In genomic region chr12:124608451-124608870, GRCh38 we compare ENCODE assay signal across 8 cellular contexts. TPM values are rescaled to one million over a fixed set of nuclear protein-coding genes. Genes with fewer than 3 reads are reported as not detected.
DNase-seq lines count a peak whose midpoint lies in the region; ATAC-seq and TF ChIP-seq lines count a peak whose summit lies in the region.

No MANE protein-coding gene starts in this region.

- H3K4me3 ChIP-seq in GM23248 (no peak overlapping the region), endodermal cell (ENCODE audit: low read length) (no peak overlapping the region)

- H3K27ac ChIP-seq in CD4-positive, alpha-beta T cell (ENCODE audit: low read depth, low read length): no peak overlapping the region
- no peak overlapping the region for H3K27ac ChIP-seq in GM23248
- no peak overlapping the region for H3K27ac ChIP-seq in endodermal cell (ENCODE audit: low read depth, low read length)

- 81 to 83% methylated on average over 10 of the region's 10 CpGs for WGBS in GM23248 (ENCODE audit: low coverage in 1 of 2, low lambda C conversion rate in 2 of 2, missing lambda C conversion rate in 2 of 2), 2 experiments
- 89 to 93% methylated on average over 8 to 10 of the region's 10 CpGs for WGBS in endodermal cell (ENCODE audit: insufficient coverage in 1 of 2, insufficient read length in 1 of 2), 2 experiments

- peaks cover 46% of the 10 kb centered on the region for H3K4me1 Mint-ChIP-seq in CD4-positive, alpha-beta T cell (ENCODE audit: low read depth)
- H3K4me1 Mint-ChIP-seq in glutamatergic neuron (ENCODE audit: low read depth, unreplicated experiment) (peaks cover 36% of the 10 kb centered on the region), endodermal cell (peaks cover 20% of the 10 kb centered on the region)

- no peaks in the 10 kb centered on the region for H4K20me1 ChIP-seq in GM23248 (ENCODE audit: insufficient read depth)

- no peak for TF ChIP-seq CTCF in CD4-positive, alpha-beta T cell (IDR thresholded peaks at IDR 0.05)
- no peak for TF ChIP-seq CTCF in glutamatergic neuron (IDR thresholded peaks at IDR 0.05; ENCODE audit: partially characterized antibody, unreplicated experiment)
- no peak for TF ChIP-seq CTCF in endodermal cell (conservative IDR thresholded peaks at IDR 0.05)

- H3K4me1 ChIP-seq in GM23248 (ENCODE audit: insufficient read depth) (no peaks in the 10 kb centered on the region), endodermal cell (ENCODE audit: control insufficient read depth, insufficient read depth, low read length) (peaks cover 11% of the 10 kb centered on the region)

- H3K27me3 Mint-ChIP-seq in CD4-positive, alpha-beta T cell: no peaks in the 10 kb centered on the region
- H3K27me3 Mint-ChIP-seq in glutamatergic neuron (ENCODE audit: unreplicated experiment): peaks cover 13% of the 10 kb centered on the region
- peaks cover 2% of the 10 kb centered on the region for H3K27me3 Mint-ChIP-seq in endodermal cell (ENCODE audit: insufficient read depth)

- H3F3A ChIP-seq in GM23248 (ENCODE audit: insufficient read depth): no peaks in the 10 kb centered on the region

- no peaks in the 10 kb centered on the region for H3K9me2 ChIP-seq in GM23248 (ENCODE audit: insufficient read depth)

- no peaks in the 10 kb centered on the region for H3K36me3 Mint-ChIP-seq in CD4-positive, alpha-beta T cell (ENCODE audit: low read depth)
- H3K36me3 Mint-ChIP-seq in glutamatergic neuron (ENCODE audit: unreplicated experiment) (no peaks in the 10 kb centered on the region), endodermal cell (ENCODE audit: low read depth) (peaks cover 2% of the 10 kb centered on the region)

- H3K79me2 ChIP-seq in GM23248 (ENCODE audit: insufficient read depth): no peaks in the 10 kb centered on the region

- intact Hi-C loops in CD4-positive, alpha-beta T cell (cut with DNase I, micrococcal nuclease): loop anchor here in 1 of 2 experiments (2.0 kb wide), 1 partner anchor 42 kb away; the partner anchor contains the start of gene NCOR2

- in situ Hi-C loops in GM23248 (cut with MboI): no loop called here

- CTCF ChIA-PET in CD4-positive, alpha-beta T cell (lab: Charles Lee): no interaction called here

- peak overlapping the region; percentile 76 for H3K4me3 Mint-ChIP-seq in CD4-positive, alpha-beta T cell
- H3K4me3 Mint-ChIP-seq in glutamatergic neuron (ENCODE audit: unreplicated experiment): no peak overlapping the region
- H3K4me3 Mint-ChIP-seq in endodermal cell: no peak overlapping the region

- no peak for ATAC-seq in CD4-positive, alpha-beta T cell (ENCODE audit: poor library complexity)
- ATAC-seq in GM21529 (IDR thresholded peaks at IDR 0.05; ENCODE audit: unreplicated experiment): peak; percentile 40

- H3K36me3 ChIP-seq in GM23248 (ENCODE audit: low read depth) (no peaks in the 10 kb centered on the region), endodermal cell (ENCODE audit: control insufficient read depth, insufficient read depth, low read length) (no peaks in the 10 kb centered on the region)

- no peak overlapping the region for H3K4me2 ChIP-seq in GM23248 (ENCODE audit: unreplicated experiment)

- H3K27me3 ChIP-seq in CD4-positive, alpha-beta T cell (ENCODE audit: control insufficient read depth, insufficient read depth, low read length): no peaks in the 10 kb centered on the region
- H3K27me3 ChIP-seq in GM23248 (replicated peaks; ENCODE audit: insufficient read depth) (no peaks in the 10 kb centered on the region), endodermal cell (ENCODE audit: control insufficient read depth, insufficient read depth, low read length, poor library complexity, severe bottlenecking) (no peaks in the 10 kb centered on the region)

- no peak overlapping the region for H2AFZ ChIP-seq in GM23248

- DNase-seq in CD4-positive, alpha-beta T cell: no peak
- peak; percentile 34 to 65 for DNase-seq in NOMO-1 (lab: John Stamatoyannopoulos, UW; ENCODE audit: unreplicated experiment in 2 of 2)
- peak; percentile 37 for DNase-seq in glutamatergic neuron
- DNase-seq in hypothalamus (lab: John Stamatoyannopoulos, UW): no peak
- DNase-seq in erythroblast (lab: John Stamatoyannopoulos, UW): no peak
- no peak for DNase-seq in GM23248
- DNase-seq in endodermal cell: no peak

- no peak for TF ChIP-seq POLR2A in erythroblast (IDR thresholded peaks at IDR 0.05; ENCODE audit: low read length)

- no peak overlapping the region for H3K9ac ChIP-seq in GM23248
- H3K9ac ChIP-seq in endodermal cell (ENCODE audit: extremely low read depth, low read length, poor library complexity, severe bottlenecking): no peak overlapping the region

- peak overlapping the region; percentile 60 for H3K27ac Mint-ChIP-seq in CD4-positive, alpha-beta T cell
- H3K27ac Mint-ChIP-seq in glutamatergic neuron (ENCODE audit: unreplicated experiment) (peak overlapping the region; percentile 36), endodermal cell (no peak overlapping the region)

- no peaks in the 10 kb centered on the region for H3K9me3 Mint-ChIP-seq in CD4-positive, alpha-beta T cell
- H3K9me3 Mint-ChIP-seq in glutamatergic neuron (ENCODE audit: unreplicated experiment) (peaks cover 7% of the 10 kb centered on the region), endodermal cell (peaks cover 11% of the 10 kb centered on the region)

- POLR2A ChIA-PET in CD4-positive, alpha-beta T cell (lab: Charles Lee): interaction anchor here (0.9 to 2.2 kb wide), 2 partner anchors 41 to 143 kb away, joined by 4 to 8 read pairs; partner anchors contain the start of gene NCOR2

- H3K9me3 ChIP-seq in CD4-positive, alpha-beta T cell (ENCODE audit: control insufficient read depth, low read length): no peaks in the 10 kb centered on the region
- H3K9me3 ChIP-seq in GM23248 (ENCODE audit: low read depth) (no peaks in the 10 kb centered on the region), endodermal cell (ENCODE audit: control insufficient read depth, low read length) (peaks cover 4% of the 10 kb centered on the region)

RNA-seq across cellular contexts. Expression of gene NCOR2, which starts 41.0 kb away (rescaled TPM):
- 100 to 1,000 TPM; 133 to 140 TPM for total RNA-seq in CD4-positive, alpha-beta T cell
- total RNA-seq in glutamatergic neuron (ENCODE audit: unreplicated experiment): 360 TPM
- 37.7 and 66.0 TPM in 2 replicates for total RNA-seq in GM23248 (2014; rRNA removed; shearing (Covaris generic))
- 40.8 and 43.5 TPM in 2 replicates for polyA plus RNA-seq in GM23248 (2016; fragmentation: Nextera tagmentation; extraction: Ambion mirVana)
- total RNA-seq in endodermal cell: 100 to 1,000 TPM; 185 to 207 TPM
- 112 TPM for polyA plus RNA-seq in endodermal cell (2013, experiment 1 of 2)
- polyA plus RNA-seq in endodermal cell (2013, experiment 2 of 2): 110 TPM

Comparison
In these comparisons a context has a peak if more than half of its experiments do, and no peak if none do; other contexts are left out.
1. DNase-seq: peak in NOMO-1 (2 of 2) and glutamatergic neuron (single experiment); none in CD4-positive, alpha-beta T cell (0 of 10), hypothalamus (0 of 51), erythroblast (0 of 2), GM23248 (single experiment) and endodermal cell (single experiment).